17 cellular contexts compared by ENCODE assay signal in the genomic region with DNA sequence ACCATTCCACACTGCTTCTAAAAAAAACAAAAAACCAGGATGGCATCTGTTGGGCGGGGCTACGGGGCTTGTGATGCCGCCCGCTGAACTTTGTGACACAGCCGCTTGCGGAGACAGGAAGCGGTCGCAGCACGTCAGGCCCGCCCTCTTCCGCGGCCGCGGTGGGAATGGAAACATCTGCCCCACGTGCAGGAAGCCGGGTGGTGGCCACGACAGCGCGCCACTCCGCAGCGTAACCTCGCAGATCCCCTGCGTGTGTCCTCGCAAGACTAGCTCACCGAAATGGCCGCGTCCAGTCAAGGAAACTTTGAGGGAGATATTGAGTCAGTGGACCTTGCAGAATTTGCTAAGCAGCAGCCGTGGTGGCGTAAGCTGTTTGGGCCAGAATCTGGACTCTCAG.
"Had no signal": no experiment of that assay in that cellular context is flagged by ENCODE, and none has a peak within 500 bp of the region (broad histone marks: within the 10 kb centered on the region; RNA-seq: fewer than 3 reads in every experiment).

No MANE protein-coding gene starts in this region.

- DNase-seq: activated CD8-positive, alpha-beta memory T cell treated with anti-CD3 and anti-CD28 coated beads, Interleukin-2, amount 50 U/mL, for 4 hours; activated naive CD4-positive, alpha-beta T cell treated with anti-CD3 and anti-CD28 coated beads for 36 hours; body of pancreas; dermis blood vessel endothelial cell; esophagus squamous epithelium; left cardiac atrium; mesenchymal stem cell; naive thymus-derived CD8-positive, alpha-beta T cell; stimulated activated CD4-positive, alpha-beta T cell treated with anti-CD3 and anti-CD28 coated beads, Interleukin-2, amount 100 ng/mL, for 24 hours; stimulated activated naive CD8-positive, alpha-beta T cell treated with anti-CD3 and anti-CD28 coated beads, Interleukin-15, Interleukin-2, amounts not matched to agents 100 U/mL and 50 U/mL, for 24 hours; substantia nigra; WERI-Rb-1 had no signal

- ATAC-seq: body of pancreas; left cardiac atrium; naive thymus-derived CD8-positive, alpha-beta T cell; stimulated activated naive CD8-positive, alpha-beta T cell treated with anti-CD3 and anti-CD28 coated beads, Interleukin-15, Interleukin-2, amounts not matched to agents 100 U/mL and 50 U/mL, for 24 hours had no signal

- H3K79me2 ChIP-seq: parathyroid adenoma had no signal

- FAIRE-seq: islet of Langerhans had no signal

- H3K27ac Mint-ChIP-seq: activated naive CD4-positive, alpha-beta T cell treated with anti-CD3 and anti-CD28 coated beads for 36 hours; activated T-helper 1 cell treated with anti-CD3 and anti-CD28 coated beads, Interleukin-12 subunit alpha, Interleukin-12 subunit beta, Interleukin-2, Interleukin-4 antibody, amounts not matched to agents 30 ng/mL and 10 ng/mL and 1 ng/mL, durations not matched to agents 14 hours and 24 hours and 36 hours had no signal

- H3K4me1 ChIP-seq: body of pancreas, esophagus squamous epithelium, parathyroid adenoma, tibial nerve, vagina had no signal

- H2AFZ ChIP-seq: parathyroid adenoma had no signal

- H3K36me3 ChIP-seq: esophagus squamous epithelium, tibial nerve, vagina, WERI-Rb-1 had no signal

- H3K4me3 Mint-ChIP-seq: activated naive CD4-positive, alpha-beta T cell treated with anti-CD3 and anti-CD28 coated beads for 36 hours; activated T-helper 1 cell treated with anti-CD3 and anti-CD28 coated beads, Interleukin-12 subunit alpha, Interleukin-12 subunit beta, Interleukin-2, Interleukin-4 antibody, amounts not matched to agents 30 ng/mL and 10 ng/mL and 1 ng/mL, durations not matched to agents 14 hours and 24 hours and 36 hours; naive thymus-derived CD8-positive, alpha-beta T cell had no signal

- H3K36me3 Mint-ChIP-seq: naive thymus-derived CD8-positive, alpha-beta T cell had no signal

- H3K9me3 Mint-ChIP-seq: activated naive CD4-positive, alpha-beta T cell treated with anti-CD3 and anti-CD28 coated beads for 36 hours; activated T-helper 1 cell treated with anti-CD3 and anti-CD28 coated beads, Interleukin-12 subunit alpha, Interleukin-12 subunit beta, Interleukin-2, Interleukin-4 antibody, amounts not matched to agents 30 ng/mL and 10 ng/mL and 1 ng/mL, durations not matched to agents 14 hours and 24 hours and 36 hours; naive thymus-derived CD8-positive, alpha-beta T cell had no signal

- H3K27ac ChIP-seq: body of pancreas, esophagus squamous epithelium, parathyroid adenoma, tibial nerve, vagina, WERI-Rb-1 had no signal

- H3K4me1 Mint-ChIP-seq: naive thymus-derived CD8-positive, alpha-beta T cell had no signal

- H3K9me3 ChIP-seq: body of pancreas, esophagus squamous epithelium, tibial nerve, vagina had no signal

- H3K9ac ChIP-seq: parathyroid adenoma had no signal

- H3K4me3 ChIP-seq: body of pancreas, esophagus squamous epithelium, tibial nerve, vagina had no signal

- H3K27me3 ChIP-seq: body of pancreas, esophagus squamous epithelium, tibial nerve, vagina had no signal
